Comparison of ENCODE assay signal across 19 cellular contexts in genomic region chr3:5390221-5390620, GRCh38.
A peak's percentile ranks its signal among the peaks of the same experiment; 100 is the strongest.
DNase-seq lines count a peak whose midpoint lies in the region; ATAC-seq and TF ChIP-seq lines count a peak whose summit lies in the region.
"Had no signal": no experiment of that assay in that cellular context is flagged by ENCODE, and none has a peak within 500 bp of the region (broad histone marks: within the 10 kb centered on the region; RNA-seq: fewer than 3 reads in every experiment).

No MANE protein-coding gene starts in this region.

- H3K9me3 Mint-ChIP-seq in stimulated activated naive B cell treated with anti-CD40 and anti-IgM and Interleukin-4, amounts not matched to agents 10 μg/mL and 1 μg/mL and 100 μg/mL, for 72 hours: no peaks in the 10 kb centered on the region

- TF ChIP-seq CTCF in lower lobe of right lung (IDR thresholded peaks at IDR 0.05): no peak

- no peaks in the 10 kb centered on the region for H3K9me3 ChIP-seq in lower lobe of right lung
- H3K9me3 ChIP-seq: mucosa of descending colon, ovary had no signal

- no peaks in the 10 kb centered on the region for H3K4me1 ChIP-seq in lower lobe of right lung

- H3K27ac ChIP-seq in lower lobe of right lung: no peak overlapping the region
- H3K27ac ChIP-seq: ovary had no signal

- H3K4me3 Mint-ChIP-seq in stimulated activated naive B cell treated with anti-CD40 and anti-IgM and Interleukin-4, amounts not matched to agents 10 μg/mL and 1 μg/mL and 100 μg/mL, for 72 hours: peak overlapping the region; percentile 22 to 41
- H3K4me3 Mint-ChIP-seq: activated CD4-positive, alpha-beta T cell treated with anti-CD3 and anti-CD28 coated beads for 36 hours; activated naive CD8-positive, alpha-beta T cell; CD4-positive, alpha-beta memory T cell had no signal

- ATAC-seq in HG02610 (IDR thresholded peaks at IDR 0.05; ENCODE audit: unreplicated experiment): peak; percentile 74
- ATAC-seq in HG03565 (IDR thresholded peaks at IDR 0.05; ENCODE audit: unreplicated experiment): peak; percentile 54
- peak; percentile 56 to 62 for ATAC-seq in stimulated activated naive B cell treated with anti-CD40 and anti-IgM and Interleukin-4, amounts not matched to agents 10 μg/mL and 1 μg/mL and 100 μg/mL, for 72 hours (replicated peaks)
- no peak for ATAC-seq in lower lobe of right lung
- ATAC-seq: activated CD4-positive, alpha-beta T cell treated with anti-CD3 and anti-CD28 coated beads for 36 hours; mucosa of descending colon had no signal

- H3K27me3 Mint-ChIP-seq in stimulated activated naive B cell treated with anti-CD40 and anti-IgM and Interleukin-4, amounts not matched to agents 10 μg/mL and 1 μg/mL and 100 μg/mL, for 72 hours: no peaks in the 10 kb centered on the region

- peak; percentile 29 for DNase-seq in NOMO-1 treated with DMSO at 0.1 percent for 48 hours (lab: John Stamatoyannopoulos, UW; ENCODE audit: unreplicated experiment)
- DNase-seq in NOMO-1 treated with dmso at 0.1 percent for 144 hours (lab: John Stamatoyannopoulos, UW; ENCODE audit: unreplicated experiment): no peak
- DNase-seq in stimulated activated naive B cell treated with anti-CD40 and anti-IgM and Interleukin-4, amounts not matched to agents 10 μg/mL and 1 μg/mL and 100 μg/mL, for 72 hours: no peak
- no peak for DNase-seq in lower lobe of right lung
- DNase-seq in DMS153 (lab: John Stamatoyannopoulos, UW): no peak
- DNase-seq in EL: no peak
- DNase-seq: 8988T; activated CD4-positive, alpha-beta T cell treated with anti-CD3 and anti-CD28 coated beads for 36 hours; caudate nucleus; CD4-positive, alpha-beta memory T cell; mucosa of descending colon; NCI-H1436 treated with DMSO at 0.1 percent for 48 hours; NCI-H69; ovary; stimulated activated CD4-positive, alpha-beta T cell treated with anti-CD3 and anti-CD28 coated beads, Interleukin-12 subunit alpha, Interleukin-12 subunit beta, amount 100 ng/mL, for 4 hours; T-helper 2 cell had no signal

- peaks cover 27 to 45% of the 10 kb centered on the region in 2 donors for H3K4me1 Mint-ChIP-seq in stimulated activated naive B cell treated with anti-CD40 and anti-IgM and Interleukin-4, amounts not matched to agents 10 μg/mL and 1 μg/mL and 100 μg/mL, for 72 hours
- H3K4me1 Mint-ChIP-seq: activated CD4-positive, alpha-beta T cell treated with anti-CD3 and anti-CD28 coated beads for 36 hours had no signal

- intact Hi-C loops in lower lobe of right lung (cut with DNase I): no loop called here

- peaks cover 0 to 2% of the 10 kb centered on the region in 2 donors for H3K36me3 Mint-ChIP-seq in stimulated activated naive B cell treated with anti-CD40 and anti-IgM and Interleukin-4, amounts not matched to agents 10 μg/mL and 1 μg/mL and 100 μg/mL, for 72 hours
- H3K36me3 Mint-ChIP-seq: activated naive CD8-positive, alpha-beta T cell; CD4-positive, alpha-beta memory T cell had no signal

- H3K36me3 ChIP-seq in lower lobe of right lung: no peaks in the 10 kb centered on the region
- H3K36me3 ChIP-seq: ovary had no signal

- H3K27ac Mint-ChIP-seq in stimulated activated naive B cell treated with anti-CD40 and anti-IgM and Interleukin-4, amounts not matched to agents 10 μg/mL and 1 μg/mL and 100 μg/mL, for 72 hours: no peak overlapping the region
- H3K27ac Mint-ChIP-seq: activated CD4-positive, alpha-beta T cell treated with anti-CD3 and anti-CD28 coated beads for 36 hours; activated naive CD8-positive, alpha-beta T cell had no signal

- no peak overlapping the region for H3K4me3 ChIP-seq in lower lobe of right lung
- H3K4me3 ChIP-seq: mucosa of descending colon, ovary had no signal

- no peaks in the 10 kb centered on the region for H3K27me3 ChIP-seq in lower lobe of right lung (ENCODE audit: low read depth)
- H3K27me3 ChIP-seq: ovary had no signal

Comparison
In these comparisons a context has a peak if more than half of its experiments do, and no peak if none do; other contexts are left out.
1. ATAC-seq: peak in HG02610 (single experiment), HG03565 (single experiment) and stimulated activated naive B cell treated with anti-CD40 and anti-IgM and Interleukin-4, amounts not matched to agents 10 μg/mL and 1 μg/mL and 100 μg/mL, for 72 hours (2 of 2); none in lower lobe of right lung (0 of 2).